21 cellular contexts compared by ENCODE assay signal in genomic region chr2:150939087-150939486, GRCh38.
DNase-seq lines count a peak whose midpoint lies in the region.
"Had no signal": no experiment of that assay in that cellular context is flagged by ENCODE, and none has a peak within 500 bp of the region (broad histone marks: within the 10 kb centered on the region; RNA-seq: fewer than 3 reads in every experiment).

No MANE protein-coding gene starts in this region.

- DNase-seq in NCI-H2107 treated with DMSO at 0.1 percent for 48 hours (lab: John Stamatoyannopoulos, UW; ENCODE audit: unreplicated experiment) (peak; percentile 11), NCI-H2107 (lab: John Stamatoyannopoulos, UW) (no peak), NCI-H69 (lab: John Stamatoyannopoulos, UW) (peak; percentile 67), head of caudate nucleus (peak; percentile 15 to 87 (median 60)), renal cortical epithelial cell (ENCODE audit: low read depth) (peak; percentile 51), NCI-H187 (lab: John Stamatoyannopoulos, UW) (no peak)
- DNase-seq in stimulated activated CD4-positive, alpha-beta T cell treated with anti-CD3 and anti-CD28 coated beads, Interleukin-2, amount 100 ng/mL, for 48 hours = no peak
- DNase-seq in activated CD4-positive, alpha-beta T cell treated with anti-CD3 and anti-CD28 coated beads for 1 hour = no peak
- DNase-seq: activated CD4-positive, alpha-beta memory T cell treated with anti-CD3 and anti-CD28 coated beads for 36 hours; activated CD8-positive, alpha-beta memory T cell treated with anti-CD3 and anti-CD28 coated beads, Interleukin-2, amount 50 U/mL, for 4 hours; activated naive CD4-positive, alpha-beta T cell treated with anti-CD3 and anti-CD28 coated beads for 36 hours; dermis blood vessel endothelial cell; mucosa of descending colon; NCI-H1048; NCI-H510A treated with DMSO at 0.1 percent for 48 hours; ovary; SHP77; small intestine; stimulated activated naive CD4-positive, alpha-beta T cell treated with Interleukin-2 at 50 U/mL for 16 hours; T-helper 2 cell; upper lobe of left lung had no signal

- intact Hi-C loops in head of caudate nucleus (cut with DNase I) = no loop called here

Comparison
In these comparisons a context has a peak if more than half of its experiments do, and no peak if none do; other contexts are left out.
1. DNase-seq: peak in NCI-H2107 treated with DMSO at 0.1 percent for 48 hours (single experiment), NCI-H69 (single experiment), head of caudate nucleus (42 of 42) and renal cortical epithelial cell (single experiment); none in NCI-H2107 (single experiment), stimulated activated CD4-positive, alpha-beta T cell treated with anti-CD3 and anti-CD28 coated beads, Interleukin-2, amount 100 ng/mL, for 48 hours (0 of 2), activated CD4-positive, alpha-beta T cell treated with anti-CD3 and anti-CD28 coated beads for 1 hour (single experiment) and NCI-H187 (0 of 2).